Comparison of ENCODE assay signal across 16 cellular contexts in genomic region chr6:39224058-39224457, GRCh38. TPM values are rescaled to one million over a fixed set of nuclear protein-coding genes. Genes with fewer than 3 reads are reported as not detected.
DNase-seq lines count a peak whose midpoint lies in the region; ATAC-seq and TF ChIP-seq lines count a peak whose summit lies in the region.
"Had no signal": no experiment of that assay in that cellular context is flagged by ENCODE, and none has a peak within 500 bp of the region (broad histone marks: within the 10 kb centered on the region; RNA-seq: fewer than 3 reads in every experiment).

No MANE protein-coding gene starts in this region.

- peak overlapping the region; percentile 94 for H3K4me3 Mint-ChIP-seq in activated CD4-positive, alpha-beta T cell treated with anti-CD3 and anti-CD28 coated beads, Interleukin-2, amount 10 ng/mL, durations not matched to agents 24 days and 14 days
- peak overlapping the region; percentile 21 for H3K4me3 Mint-ChIP-seq in activated naive CD8-positive, alpha-beta T cell treated with anti-CD3 and anti-CD28 coated beads, Interleukin-2, amount 10 ng/mL, durations not matched to agents 7 days and 5 days
- H3K4me3 Mint-ChIP-seq: CD8-positive, alpha-beta T cell had no signal

- TF ChIP-seq EP300 in stomach (IDR thresholded peaks at IDR 0.05): no peak

- H3K4me1 Mint-ChIP-seq in activated CD4-positive, alpha-beta T cell treated with anti-CD3 and anti-CD28 coated beads, Interleukin-2, amount 10 ng/mL, durations not matched to agents 24 days and 14 days: peaks cover 82% of the 10 kb centered on the region
- peaks cover 82% of the 10 kb centered on the region for H3K4me1 Mint-ChIP-seq in activated naive CD8-positive, alpha-beta T cell treated with anti-CD3 and anti-CD28 coated beads, Interleukin-2, amount 10 ng/mL, durations not matched to agents 7 days and 5 days

- TF ChIP-seq CTCF in stomach (IDR thresholded peaks at IDR 0.05) (no peak), WERI-Rb-1 (IDR thresholded peaks at IDR 0.05; ENCODE audit: low read depth, low read length) (no peak)

- 36 to 55% (median 41%) methylated on average over 2 of the region's 2 CpGs for WGBS in stomach, 5 donors

- H3K36me3 Mint-ChIP-seq in activated CD4-positive, alpha-beta T cell treated with anti-CD3 and anti-CD28 coated beads, Interleukin-2, amount 10 ng/mL, durations not matched to agents 24 days and 14 days (ENCODE audit: low read depth): peaks cover 77% of the 10 kb centered on the region
- H3K36me3 Mint-ChIP-seq in activated naive CD8-positive, alpha-beta T cell treated with anti-CD3 and anti-CD28 coated beads, Interleukin-2, amount 10 ng/mL, durations not matched to agents 7 days and 5 days: peaks cover 38% of the 10 kb centered on the region
- H3K36me3 Mint-ChIP-seq: CD8-positive, alpha-beta T cell had no signal

- no peaks in the 10 kb centered on the region for H3K36me3 ChIP-seq in stomach
- H3K36me3 ChIP-seq in WERI-Rb-1: no peaks in the 10 kb centered on the region

- peaks cover 13 to 86% (median 46%) of the 10 kb centered on the region in 4 donors for H3K4me1 ChIP-seq in stomach

- H3K27me3 ChIP-seq in stomach (peaks cover 0 to 36% (median 11%) of the 10 kb centered on the region in 3 donors), WERI-Rb-1 (ENCODE audit: insufficient read depth, low read depth, severe bottlenecking) (no peaks in the 10 kb centered on the region)

- H3K27me3 Mint-ChIP-seq in activated CD4-positive, alpha-beta T cell treated with anti-CD3 and anti-CD28 coated beads, Interleukin-2, amount 10 ng/mL, durations not matched to agents 24 days and 14 days: no peaks in the 10 kb centered on the region
- no peaks in the 10 kb centered on the region for H3K27me3 Mint-ChIP-seq in activated naive CD8-positive, alpha-beta T cell treated with anti-CD3 and anti-CD28 coated beads, Interleukin-2, amount 10 ng/mL, durations not matched to agents 7 days and 5 days

- H3K27ac Mint-ChIP-seq in activated CD4-positive, alpha-beta T cell treated with anti-CD3 and anti-CD28 coated beads, Interleukin-2, amount 10 ng/mL, durations not matched to agents 24 days and 14 days: peak overlapping the region; percentile 86
- H3K27ac Mint-ChIP-seq in activated naive CD8-positive, alpha-beta T cell treated with anti-CD3 and anti-CD28 coated beads, Interleukin-2, amount 10 ng/mL, durations not matched to agents 7 days and 5 days: peak overlapping the region; percentile 96
- H3K27ac Mint-ChIP-seq: CD8-positive, alpha-beta T cell had no signal

- ATAC-seq in activated naive CD8-positive, alpha-beta T cell treated with anti-CD3 and anti-CD28 coated beads, Interleukin-2, amount 10 ng/mL, durations not matched to agents 7 days and 5 days (ENCODE audit: low read depth): no peak
- ATAC-seq: CD8-positive, alpha-beta T cell; naive thymus-derived CD4-positive, alpha-beta T cell had no signal

- H3K27ac ChIP-seq in stomach: peak overlapping the region in 3 of 5 donors; percentile 69 to 84 (median 72)
- H3K27ac ChIP-seq in WERI-Rb-1: no peak overlapping the region
- H3K27ac ChIP-seq: dorsolateral prefrontal cortex had no signal

- H3K9me3 Mint-ChIP-seq in activated CD4-positive, alpha-beta T cell treated with anti-CD3 and anti-CD28 coated beads, Interleukin-2, amount 10 ng/mL, durations not matched to agents 24 days and 14 days: peaks cover 15% of the 10 kb centered on the region
- peaks cover 5% of the 10 kb centered on the region for H3K9me3 Mint-ChIP-seq in activated naive CD8-positive, alpha-beta T cell treated with anti-CD3 and anti-CD28 coated beads, Interleukin-2, amount 10 ng/mL, durations not matched to agents 7 days and 5 days
- H3K9me3 Mint-ChIP-seq: CD8-positive, alpha-beta T cell had no signal

- H3K9me3 ChIP-seq in stomach (no peaks in the 10 kb centered on the region), WERI-Rb-1 (ENCODE audit: severe bottlenecking) (peaks cover 19% of the 10 kb centered on the region)

- TF ChIP-seq POLR2A in stomach (IDR thresholded peaks at IDR 0.05): no peak

- intact Hi-C loops in activated CD4-positive, alpha-beta T cell treated with anti-CD3 and anti-CD28 coated beads, Interleukin-2, amount 10 ng/mL, durations not matched to agents 24 days and 14 days (cut with micrococcal nuclease): loop anchor here (10.0 kb wide), 1 partner anchor 1851 kb away; the partner anchor contains the start of genes NFYA and OARD1
- intact Hi-C loops in stomach (cut with DNase I; ENCODE audit: low total_unique reads): no loop called here

- H3K4me3 ChIP-seq in stomach (no peak overlapping the region), WERI-Rb-1 (ENCODE audit: low read depth, low read length) (no peak overlapping the region)
- H3K4me3 ChIP-seq: dorsolateral prefrontal cortex had no signal

- POLR2A ChIA-PET in activated naive CD8-positive, alpha-beta T cell treated with anti-CD3 and anti-CD28 coated beads, Interleukin-2, amount 10 ng/mL, durations not matched to agents 7 days and 5 days (lab: Charles Lee): no interaction called here

- no peak for DNase-seq in activated CD4-positive, alpha-beta T cell treated with anti-CD3 and anti-CD28 coated beads, Interleukin-2, amount 10 ng/mL, durations not matched to agents 24 days and 14 days
- no peak for DNase-seq in activated CD4-positive, alpha-beta T cell treated with anti-CD3 and anti-CD28 coated beads for 1 hour
- peak; percentile 54 for DNase-seq in NCI-H2029 (lab: John Stamatoyannopoulos, UW)
- DNase-seq in activated naive CD8-positive, alpha-beta T cell treated with anti-CD3 and anti-CD28 coated beads, Interleukin-2, amount 10 ng/mL, durations not matched to agents 7 days and 5 days: no peak
- DNase-seq in stomach: no peak
- no peak for DNase-seq in GOT3 (lab: John Stamatoyannopoulos, UW)
- DNase-seq in WERI-Rb-1: no peak
- no peak for DNase-seq in medulla oblongata (ENCODE audit: extremely low spot score)
- DNase-seq: activated CD4-positive, CD25-positive, alpha-beta regulatory T cell treated with anti-CD3 and anti-CD28 coated beads, Interleukin-2, amount 50 U/mL, for 72 hours; activated effector memory CD4-positive, alpha-beta T cell treated with Interleukin-2 at 50 U/mL for 16 hours; CD8-positive, alpha-beta T cell; dorsolateral prefrontal cortex; naive thymus-derived CD4-positive, alpha-beta T cell; NCI-H1092; NCI-H446 treated with DMSO at 0.1 percent for 48 hours; stimulated activated CD4-positive, alpha-beta T cell treated with anti-CD3 and anti-CD28 coated beads, Interleukin-2, amount 100 ng/mL, for 24 hours had no signal

RNA-seq across cellular contexts. Expression of gene KCNK5, which starts 5.2 kb away (rescaled TPM):
- 33.8 and 35.3 TPM in 2 replicates for total RNA-seq in activated CD4-positive, alpha-beta T cell treated with anti-CD3 and anti-CD28 coated beads, Interleukin-2, amount 10 ng/mL, durations not matched to agents 24 days and 14 days
- 1 to 10 TPM; 7.8 to 8.5 TPM for total RNA-seq in activated naive CD8-positive, alpha-beta T cell treated with anti-CD3 and anti-CD28 coated beads, Interleukin-2, amount 10 ng/mL, durations not matched to agents 7 days and 5 days
- total RNA-seq in stomach: 10 to 100 TPM in 4 of 5 donors, 1 to 10 TPM in 1; 6.7 to 30.7 (median 15.8) TPM
- 1 to 10 TPM; 4.9 to 6.0 (median 5.3) TPM for polyA plus RNA-seq in stomach
